ENCODE assay signal across 1 cellular context in the genomic region with DNA sequence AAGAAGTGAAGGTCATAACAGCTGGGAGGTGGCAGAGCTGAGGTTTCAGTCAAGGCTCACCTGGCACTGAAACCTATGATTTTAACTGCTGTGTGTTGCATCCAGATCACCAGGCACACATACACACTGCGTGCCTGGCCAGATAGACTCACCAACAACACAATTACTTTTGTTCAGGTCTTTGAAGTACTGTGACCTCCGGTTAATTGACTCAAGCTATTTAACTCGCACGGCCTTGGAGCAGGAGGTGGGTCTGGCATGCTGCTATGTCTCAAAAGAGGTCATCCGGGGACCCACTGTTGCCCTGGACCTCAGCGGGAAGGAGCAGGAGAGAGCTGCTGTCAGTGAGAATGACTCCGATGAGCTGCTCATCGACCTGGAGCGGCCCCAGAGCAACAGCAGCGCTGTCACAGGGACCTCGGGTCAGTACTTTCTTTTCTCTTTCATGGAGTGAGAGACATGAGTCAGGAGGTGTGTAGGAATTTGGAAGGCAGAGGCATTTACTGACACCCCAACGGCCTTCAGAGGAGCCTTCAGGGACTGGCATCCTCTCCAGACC.
TF ChIP-seq lines count a peak whose summit lies in the region.

No MANE protein-coding gene starts in this region.

TF ChIP-seq in HepG2, 621 proteins besides CTCF, POLR2A, EP300 and RAD21 (continued from another document):
- TF ChIP-seq THRA (CRISPR knock-in tag; IDR thresholded peaks at IDR 0.05; ENCODE audit: borderline replicate concordance) = peak; percentile 91; the same call in 1 of the 2 replicates
- TF ChIP-seq, protein P1, sequence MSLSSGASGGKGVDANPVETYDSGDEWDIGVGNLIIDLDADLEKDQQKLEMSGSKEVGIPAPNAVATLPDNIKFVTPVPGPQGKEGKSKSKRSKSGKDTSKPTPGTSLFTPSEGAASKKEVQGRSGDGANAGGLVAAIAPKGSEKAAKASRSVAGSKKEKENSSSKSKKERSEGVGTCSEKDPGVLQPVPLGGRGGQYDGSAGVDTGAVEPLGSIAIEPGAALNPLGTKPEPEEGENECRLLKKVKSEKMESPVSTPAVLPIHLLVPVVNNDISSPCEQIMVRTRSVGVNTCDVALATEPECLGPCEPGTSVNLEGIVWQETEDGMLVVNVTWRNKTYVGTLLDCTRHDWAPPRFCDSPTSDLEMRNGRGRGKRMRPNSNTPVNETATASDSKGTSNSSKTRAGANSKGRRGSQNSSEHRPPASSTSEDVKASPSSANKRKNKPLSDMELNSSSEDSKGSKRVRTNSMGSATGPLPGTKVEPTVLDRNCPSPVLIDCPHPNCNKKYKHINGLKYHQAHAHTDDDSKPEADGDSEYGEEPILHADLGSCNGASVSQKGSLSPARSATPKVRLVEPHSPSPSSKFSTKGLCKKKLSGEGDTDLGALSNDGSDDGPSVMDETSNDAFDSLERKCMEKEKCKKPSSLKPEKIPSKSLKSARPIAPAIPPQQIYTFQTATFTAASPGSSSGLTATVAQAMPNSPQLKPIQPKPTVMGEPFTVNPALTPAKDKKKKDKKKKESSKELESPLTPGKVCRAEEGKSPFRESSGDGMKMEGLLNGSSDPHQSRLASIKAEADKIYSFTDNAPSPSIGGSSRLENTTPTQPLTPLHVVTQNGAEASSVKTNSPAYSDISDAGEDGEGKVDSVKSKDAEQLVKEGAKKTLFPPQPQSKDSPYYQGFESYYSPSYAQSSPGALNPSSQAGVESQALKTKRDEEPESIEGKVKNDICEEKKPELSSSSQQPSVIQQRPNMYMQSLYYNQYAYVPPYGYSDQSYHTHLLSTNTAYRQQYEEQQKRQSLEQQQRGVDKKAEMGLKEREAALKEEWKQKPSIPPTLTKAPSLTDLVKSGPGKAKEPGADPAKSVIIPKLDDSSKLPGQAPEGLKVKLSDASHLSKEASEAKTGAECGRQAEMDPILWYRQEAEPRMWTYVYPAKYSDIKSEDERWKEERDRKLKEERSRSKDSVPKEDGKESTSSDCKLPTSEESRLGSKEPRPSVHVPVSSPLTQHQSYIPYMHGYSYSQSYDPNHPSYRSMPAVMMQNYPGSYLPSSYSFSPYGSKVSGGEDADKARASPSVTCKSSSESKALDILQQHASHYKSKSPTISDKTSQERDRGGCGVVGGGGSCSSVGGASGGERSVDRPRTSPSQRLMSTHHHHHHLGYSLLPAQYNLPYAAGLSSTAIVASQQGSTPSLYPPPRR (CRISPR knock-in tag; IDR thresholded peaks at IDR 0.05; ENCODE audit: borderline replicate concordance) = 0 out of 2 replicates have a peak, but pooled peaks have one; percentile 18
- TF ChIP-seq, protein P2, sequence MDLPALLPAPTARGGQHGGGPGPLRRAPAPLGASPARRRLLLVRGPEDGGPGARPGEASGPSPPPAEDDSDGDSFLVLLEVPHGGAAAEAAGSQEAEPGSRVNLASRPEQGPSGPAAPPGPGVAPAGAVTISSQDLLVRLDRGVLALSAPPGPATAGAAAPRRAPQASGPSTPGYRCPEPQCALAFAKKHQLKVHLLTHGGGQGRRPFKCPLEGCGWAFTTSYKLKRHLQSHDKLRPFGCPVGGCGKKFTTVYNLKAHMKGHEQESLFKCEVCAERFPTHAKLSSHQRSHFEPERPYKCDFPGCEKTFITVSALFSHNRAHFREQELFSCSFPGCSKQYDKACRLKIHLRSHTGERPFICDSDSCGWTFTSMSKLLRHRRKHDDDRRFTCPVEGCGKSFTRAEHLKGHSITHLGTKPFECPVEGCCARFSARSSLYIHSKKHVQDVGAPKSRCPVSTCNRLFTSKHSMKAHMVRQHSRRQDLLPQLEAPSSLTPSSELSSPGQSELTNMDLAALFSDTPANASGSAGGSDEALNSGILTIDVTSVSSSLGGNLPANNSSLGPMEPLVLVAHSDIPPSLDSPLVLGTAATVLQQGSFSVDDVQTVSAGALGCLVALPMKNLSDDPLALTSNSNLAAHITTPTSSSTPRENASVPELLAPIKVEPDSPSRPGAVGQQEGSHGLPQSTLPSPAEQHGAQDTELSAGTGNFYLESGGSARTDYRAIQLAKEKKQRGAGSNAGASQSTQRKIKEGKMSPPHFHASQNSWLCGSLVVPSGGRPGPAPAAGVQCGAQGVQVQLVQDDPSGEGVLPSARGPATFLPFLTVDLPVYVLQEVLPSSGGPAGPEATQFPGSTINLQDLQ (CRISPR knock-in tag; IDR thresholded peaks at IDR 0.05) = no peak
- TF ChIP-seq ZNF274 (CRISPR knock-in tag; IDR thresholded peaks at IDR 0.05) = 0 out of 2 replicates have a peak, but pooled peaks have one; percentile 43
- TF ChIP-seq SOX5 (CRISPR knock-in tag; IDR thresholded peaks at IDR 0.05; ENCODE audit: borderline replicate concordance) = peak; percentile 70
- TF ChIP-seq RXRA (CRISPR knock-in tag; IDR thresholded peaks at IDR 0.05) = peak; percentile 67; the same call in 1 of the 2 replicates
- TF ChIP-seq NCOA2 (CRISPR knock-in tag; IDR thresholded peaks at IDR 0.05) = peak; percentile 52; the same call in 1 of the 2 replicates
- TF ChIP-seq, protein P3, sequence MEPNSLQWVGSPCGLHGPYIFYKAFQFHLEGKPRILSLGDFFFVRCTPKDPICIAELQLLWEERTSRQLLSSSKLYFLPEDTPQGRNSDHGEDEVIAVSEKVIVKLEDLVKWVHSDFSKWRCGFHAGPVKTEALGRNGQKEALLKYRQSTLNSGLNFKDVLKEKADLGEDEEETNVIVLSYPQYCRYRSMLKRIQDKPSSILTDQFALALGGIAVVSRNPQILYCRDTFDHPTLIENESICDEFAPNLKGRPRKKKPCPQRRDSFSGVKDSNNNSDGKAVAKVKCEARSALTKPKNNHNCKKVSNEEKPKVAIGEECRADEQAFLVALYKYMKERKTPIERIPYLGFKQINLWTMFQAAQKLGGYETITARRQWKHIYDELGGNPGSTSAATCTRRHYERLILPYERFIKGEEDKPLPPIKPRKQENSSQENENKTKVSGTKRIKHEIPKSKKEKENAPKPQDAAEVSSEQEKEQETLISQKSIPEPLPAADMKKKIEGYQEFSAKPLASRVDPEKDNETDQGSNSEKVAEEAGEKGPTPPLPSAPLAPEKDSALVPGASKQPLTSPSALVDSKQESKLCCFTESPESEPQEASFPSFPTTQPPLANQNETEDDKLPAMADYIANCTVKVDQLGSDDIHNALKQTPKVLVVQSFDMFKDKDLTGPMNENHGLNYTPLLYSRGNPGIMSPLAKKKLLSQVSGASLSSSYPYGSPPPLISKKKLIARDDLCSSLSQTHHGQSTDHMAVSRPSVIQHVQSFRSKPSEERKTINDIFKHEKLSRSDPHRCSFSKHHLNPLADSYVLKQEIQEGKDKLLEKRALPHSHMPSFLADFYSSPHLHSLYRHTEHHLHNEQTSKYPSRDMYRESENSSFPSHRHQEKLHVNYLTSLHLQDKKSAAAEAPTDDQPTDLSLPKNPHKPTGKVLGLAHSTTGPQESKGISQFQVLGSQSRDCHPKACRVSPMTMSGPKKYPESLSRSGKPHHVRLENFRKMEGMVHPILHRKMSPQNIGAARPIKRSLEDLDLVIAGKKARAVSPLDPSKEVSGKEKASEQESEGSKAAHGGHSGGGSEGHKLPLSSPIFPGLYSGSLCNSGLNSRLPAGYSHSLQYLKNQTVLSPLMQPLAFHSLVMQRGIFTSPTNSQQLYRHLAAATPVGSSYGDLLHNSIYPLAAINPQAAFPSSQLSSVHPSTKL (CRISPR knock-in tag; IDR thresholded peaks at IDR 0.05) = 0 out of 2 replicates have a peak, but pooled peaks have one; percentile 23
- TF ChIP-seq, protein P4, sequence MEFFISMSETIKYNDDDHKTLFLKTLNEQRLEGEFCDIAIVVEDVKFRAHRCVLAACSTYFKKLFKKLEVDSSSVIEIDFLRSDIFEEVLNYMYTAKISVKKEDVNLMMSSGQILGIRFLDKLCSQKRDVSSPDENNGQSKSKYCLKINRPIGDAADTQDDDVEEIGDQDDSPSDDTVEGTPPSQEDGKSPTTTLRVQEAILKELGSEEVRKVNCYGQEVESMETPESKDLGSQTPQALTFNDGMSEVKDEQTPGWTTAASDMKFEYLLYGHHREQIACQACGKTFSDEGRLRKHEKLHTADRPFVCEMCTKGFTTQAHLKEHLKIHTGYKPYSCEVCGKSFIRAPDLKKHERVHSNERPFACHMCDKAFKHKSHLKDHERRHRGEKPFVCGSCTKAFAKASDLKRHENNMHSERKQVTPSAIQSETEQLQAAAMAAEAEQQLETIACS (CRISPR knock-in tag; IDR thresholded peaks at IDR 0.05) = no peak
- peak; percentile 12; the same call in 1 of the 2 replicates for TF ChIP-seq SAP130 (CRISPR knock-in tag; IDR thresholded peaks at IDR 0.05; ENCODE audit: low read depth)
- 0 out of 2 replicates have a peak, but pooled peaks have one; percentile 47 for TF ChIP-seq TARDBP (CRISPR knock-in tag; IDR thresholded peaks at IDR 0.05)
- peak; percentile 35 for TF ChIP-seq ZNF687 (CRISPR knock-in tag; IDR thresholded peaks at IDR 0.05)
- no peak for TF ChIP-seq SOX13 (IDR thresholded peaks at IDR 0.05)
- TF ChIP-seq SOX13 (CRISPR knock-in tag; conservative IDR thresholded peaks at IDR 0.05 in 1 of 2, IDR thresholded peaks at IDR 0.05 in 1 of 2) = peak in 1 of 2 experiments; percentile 83; a peak in 2 of 4 replicates
- no peak for TF ChIP-seq RAD51 (IDR thresholded peaks at IDR 0.05; ENCODE audit: borderline replicate concordance)
- TF ChIP-seq SALL1 (CRISPR knock-in tag; IDR thresholded peaks at IDR 0.05) = peak; percentile 30; the same call in 1 of the 2 replicates
- 0 out of 2 replicates have a peak, but pooled peaks have one; percentile 9 for TF ChIP-seq BCL6 (CRISPR knock-in tag; IDR thresholded peaks at IDR 0.05)
- TF ChIP-seq SOX6 (IDR thresholded peaks at IDR 0.05) = no peak
- peak; percentile 62; the same call in 1 of the 2 replicates for TF ChIP-seq SOX6 (CRISPR knock-in tag; IDR thresholded peaks at IDR 0.05)
- TF ChIP-seq ZNF292 (CRISPR knock-in tag; IDR thresholded peaks at IDR 0.05; ENCODE audit: borderline replicate concordance, low read depth) = peak; percentile 65; the same call in 1 of the 2 replicates
- peak; percentile 42; the same call in 1 of the 2 replicates for TF ChIP-seq RXRB (CRISPR knock-in tag; IDR thresholded peaks at IDR 0.05; ENCODE audit: borderline replicate concordance)
